Comparison of ENCODE assay signal across 1 cellular context in genomic region chr17:80454557-80455327, GRCh38.
TF ChIP-seq lines count a peak whose summit lies in the region.

No MANE protein-coding gene starts in this region.

TF ChIP-seq in HepG2, 621 proteins besides CTCF, POLR2A, EP300 and RAD21 (continued from another document and continues in another):
- TF ChIP-seq ELF4 (CRISPR knock-in tag; IDR thresholded peaks at IDR 0.05; ENCODE audit: borderline replicate concordance) (no peak; the same call in 1 of the 2 replicates), ZNF607 (CRISPR knock-in tag; IDR thresholded peaks at IDR 0.05; ENCODE audit: borderline replicate concordance) (peak; percentile 98), ZNF383 (CRISPR knock-in tag; IDR thresholded peaks at IDR 0.05; ENCODE audit: borderline replicate concordance) (peak; percentile 85; the same call in 1 of the 2 replicates), JARID2 (CRISPR knock-in tag; IDR thresholded peaks at IDR 0.05; ENCODE audit: insufficient replicate concordance) (no peak), TCF7 (IDR thresholded peaks at IDR 0.05; ENCODE audit: low read depth) (no peak), TAF1 (CRISPR knock-in tag; IDR thresholded peaks at IDR 0.05) (peak; percentile 86), MTA1 (CRISPR knock-in tag; IDR thresholded peaks at IDR 0.05; ENCODE audit: borderline replicate concordance) (peak; percentile 48; the same call in 1 of the 2 replicates), GPBP1L1 (CRISPR knock-in tag; IDR thresholded peaks at IDR 0.05) (no peak), AKNA (CRISPR knock-in tag; IDR thresholded peaks at IDR 0.05; ENCODE audit: borderline replicate concordance) (no peak), THAP9 (CRISPR knock-in tag; IDR thresholded peaks at IDR 0.05; ENCODE audit: borderline replicate concordance) (peak; percentile 97), IKZF4 (CRISPR knock-in tag; IDR thresholded peaks at IDR 0.05; ENCODE audit: borderline replicate concordance, low read depth, not compliant biosample characterization) (peak; percentile 98), ZNF33A (CRISPR knock-in tag; IDR thresholded peaks at IDR 0.05; ENCODE audit: borderline replicate concordance) (no peak), HOXA5 (CRISPR knock-in tag; IDR thresholded peaks at IDR 0.05) (peak; percentile 86), ZNF382 (CRISPR knock-in tag; IDR thresholded peaks at IDR 0.05; ENCODE audit: borderline replicate concordance) (no peak), THAP7 (CRISPR knock-in tag; IDR thresholded peaks at IDR 0.05) (peak; percentile 90; the same call in 1 of the 2 replicates), DNMT3B (CRISPR knock-in tag; conservative IDR thresholded peaks at IDR 0.05) (no peak), PTBP1 (IDR thresholded peaks at IDR 0.05; ENCODE audit: low read depth, low read length, poor library complexity, severe bottlenecking) (no peak), TEAD2 (CRISPR knock-in tag; IDR thresholded peaks at IDR 0.05) (peak; percentile 97), ZNF788 (CRISPR knock-in tag; IDR thresholded peaks at IDR 0.05; ENCODE audit: borderline replicate concordance) (peak; percentile 79; the same call in 1 of the 2 replicates), CHCHD3 (CRISPR knock-in tag; IDR thresholded peaks at IDR 0.05) (peak; percentile 81; the same call in 1 of the 2 replicates), PHF8 (CRISPR knock-in tag; IDR thresholded peaks at IDR 0.05) (peak; percentile 93), SP2 (CRISPR knock-in tag; IDR thresholded peaks at IDR 0.05) (peak; percentile 91), RXRA (CRISPR knock-in tag; IDR thresholded peaks at IDR 0.05) (peak; percentile 80), MXD1 (CRISPR knock-in tag; IDR thresholded peaks at IDR 0.05) (peak; percentile 95), ZNF878 (CRISPR knock-in tag; IDR thresholded peaks at IDR 0.05) (peak; percentile 60; the same call in 1 of the 2 replicates), ARID2 (CRISPR knock-in tag; IDR thresholded peaks at IDR 0.05; ENCODE audit: borderline replicate concordance) (peak; percentile 86), JUNB (CRISPR knock-in tag; IDR thresholded peaks at IDR 0.05; ENCODE audit: borderline replicate concordance) (no peak), ZNF333 (CRISPR knock-in tag; IDR thresholded peaks at IDR 0.05; ENCODE audit: borderline replicate concordance) (peak; percentile 95), ZNF142 (CRISPR knock-in tag; IDR thresholded peaks at IDR 0.05) (peak; percentile 58; the same call in 1 of the 2 replicates), BCL3 (CRISPR knock-in tag; IDR thresholded peaks at IDR 0.05) (peak; percentile 98), ZNF883 (CRISPR knock-in tag; IDR thresholded peaks at IDR 0.05; ENCODE audit: not compliant biosample characterization) (peak; percentile 96), KAT7 (CRISPR knock-in tag; IDR thresholded peaks at IDR 0.05; ENCODE audit: borderline replicate concordance) (no peak; the same call in 1 of the 2 replicates), ZNF512 (CRISPR knock-in tag; IDR thresholded peaks at IDR 0.05) (no peak), ATAD3A (CRISPR knock-in tag; IDR thresholded peaks at IDR 0.05) (no peak; the same call in 1 of the 2 replicates), GTF3A (CRISPR knock-in tag; conservative IDR thresholded peaks at IDR 0.05) (no peak; the same call in 1 of the 2 replicates), ZNF232 (CRISPR knock-in tag; IDR thresholded peaks at IDR 0.05; ENCODE audit: borderline replicate concordance) (peak; percentile 74), ZNF589 (CRISPR knock-in tag; conservative IDR thresholded peaks at IDR 0.05) (0 out of 2 replicates have a peak, but pooled peaks have one; percentile 2), CC2D1A (CRISPR knock-in tag; IDR thresholded peaks at IDR 0.05) (no peak; the same call in none of the 2 replicates), ZNF18 (CRISPR knock-in tag; IDR thresholded peaks at IDR 0.05; ENCODE audit: insufficient replicate concordance) (peak; percentile 88), SATB2 (CRISPR knock-in tag; IDR thresholded peaks at IDR 0.05) (peak; percentile 91)
